In the genomic region with DNA sequence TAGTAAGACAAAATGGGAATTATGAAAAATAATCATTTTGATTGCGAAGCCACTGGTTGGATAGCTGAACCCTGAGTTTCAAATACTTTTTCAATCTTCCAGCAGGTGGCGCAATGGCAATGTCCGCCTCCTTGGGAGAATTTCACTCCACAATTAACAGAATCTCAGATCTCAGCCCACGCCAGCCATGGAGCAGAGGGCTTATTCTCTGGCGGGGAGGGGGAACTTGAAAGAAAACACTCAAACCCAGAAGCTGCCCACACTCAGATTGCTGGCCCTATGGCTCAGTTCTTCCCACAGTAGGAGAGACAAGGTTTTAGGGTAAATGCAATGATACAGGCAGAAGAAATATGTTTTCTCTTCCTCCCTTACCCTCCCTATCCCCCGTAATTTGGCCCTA, we compare ENCODE assay signal across 8 cellular contexts. TPM values are rescaled to one million over a fixed set of nuclear protein-coding genes. Genes with fewer than 3 reads are reported as not detected.
DNase-seq lines count a peak whose midpoint lies in the region; ATAC-seq and TF ChIP-seq lines count a peak whose summit lies in the region.

No MANE protein-coding gene starts in this region.

- no peaks in the 10 kb centered on the region for H3K9me1 ChIP-seq in IMR-90 (ENCODE audit: insufficient read depth, low read length)

- no peak overlapping the region for H2BK15ac ChIP-seq in IMR-90 (ENCODE audit: low read depth, low read length)

- no peak overlapping the region for H2AK5ac ChIP-seq in IMR-90 (ENCODE audit: low read depth, low read length)

- CTCF ChIA-PET in IMR-90 (lab: Yijun Ruan, JAX), result interaction anchor here (1.0 to 4.2 kb wide), 5 partner anchors 15 to 123 kb away, joined by 3 to 24 read pairs (median 6); no protein-coding TSS in a partner anchor

- no peaks in the 10 kb centered on the region for H4K20me1 ChIP-seq in IMR-90 (ENCODE audit: insufficient read depth, low read length)

- H3K27ac Mint-ChIP-seq in activated naive CD8-positive, alpha-beta T cell treated with anti-CD3 and anti-CD28 coated beads, Interleukin-2, amount 10 ng/mL, durations not matched to agents 7 days and 5 days, result no peak overlapping the region

- H2BK120ac ChIP-seq in IMR-90 (ENCODE audit: low read depth, low read length), result no peak overlapping the region

- dilution Hi-C loops in IMR-90 (cut with HindIII; ENCODE audit: low sequenced_read_pairs, unreplicated experiment), result loop anchor here (25.0 kb wide), 1 partner anchor 110 kb away; no protein-coding TSS in a partner anchor

- H3K9me3 ChIP-seq in IMR-90 (ENCODE audit: control insufficient read depth, insufficient read depth, low read length) (no peaks in the 10 kb centered on the region), SJCRH30 (replicated peaks) (no peaks in the 10 kb centered on the region), heart left ventricle (no peaks in the 10 kb centered on the region)

- DNase-seq in NCI-H345 (lab: John Stamatoyannopoulos, UW) (peak; percentile 7), NCI-H345 treated with DMSO at 0.1 percent for 48 hours (lab: John Stamatoyannopoulos, UW; ENCODE audit: unreplicated experiment) (no peak), IMR-90 (peak; percentile 58), SJCRH30 (peak; percentile 47 to 80), heart left ventricle (peak in 3 of 5 donors; percentile 39 to 42 (median 42)), renal cortical epithelial cell (ENCODE audit: low read depth) (peak; percentile 26)
- DNase-seq in activated naive CD8-positive, alpha-beta T cell treated with anti-CD3 and anti-CD28 coated beads, Interleukin-2, amount 10 ng/mL, durations not matched to agents 7 days and 5 days, result peak; percentile 41

- H3K56ac ChIP-seq in IMR-90 (ENCODE audit: extremely low read depth, insufficient read depth, low read length), result no peak overlapping the region

- POLR2A ChIA-PET in IMR-90 (lab: Charles Lee; ENCODE audit: unreplicated experiment), result interaction anchor here (0.6 kb wide), 1 partner anchor 255 kb away, joined by 7 read pairs; no protein-coding TSS in a partner anchor
- POLR2A ChIA-PET in activated naive CD8-positive, alpha-beta T cell treated with anti-CD3 and anti-CD28 coated beads, Interleukin-2, amount 10 ng/mL, durations not matched to agents 7 days and 5 days (lab: Charles Lee), result no interaction called here

- H3K4me3 ChIP-seq in IMR-90 (ENCODE audit: insufficient read depth, low read depth, low read length) (no peak overlapping the region), SJCRH30 (no peak overlapping the region), heart left ventricle (no peak overlapping the region)

- no peak overlapping the region for H3K27ac ChIP-seq in IMR-90 (ENCODE audit: insufficient read depth, low read length)
- no peak overlapping the region for H3K27ac ChIP-seq in SJCRH30
- no peak overlapping the region for H3K27ac ChIP-seq in heart left ventricle

- peak; percentile 84 for TF ChIP-seq RAD21 in IMR-90 (IDR thresholded peaks at IDR 0.05; ENCODE audit: low read length)

- no peaks in the 10 kb centered on the region for H3K4me1 Mint-ChIP-seq in activated naive CD8-positive, alpha-beta T cell treated with anti-CD3 and anti-CD28 coated beads, Interleukin-2, amount 10 ng/mL, durations not matched to agents 7 days and 5 days

- no peaks in the 10 kb centered on the region for H3K79me1 ChIP-seq in IMR-90 (ENCODE audit: low read depth in 1 of 2, low read length in 2 of 2)

- H3K27me3 Mint-ChIP-seq in activated naive CD8-positive, alpha-beta T cell treated with anti-CD3 and anti-CD28 coated beads, Interleukin-2, amount 10 ng/mL, durations not matched to agents 7 days and 5 days, result peaks cover 13% of the 10 kb centered on the region

- no peaks in the 10 kb centered on the region for H3K9me3 Mint-ChIP-seq in activated naive CD8-positive, alpha-beta T cell treated with anti-CD3 and anti-CD28 coated beads, Interleukin-2, amount 10 ng/mL, durations not matched to agents 7 days and 5 days

- H3K4me3 Mint-ChIP-seq in activated naive CD8-positive, alpha-beta T cell treated with anti-CD3 and anti-CD28 coated beads, Interleukin-2, amount 10 ng/mL, durations not matched to agents 7 days and 5 days, result no peak overlapping the region

- H4K91ac ChIP-seq in IMR-90 (ENCODE audit: insufficient read depth, low read depth, low read length), result no peak overlapping the region

- H4K5ac ChIP-seq in IMR-90 (ENCODE audit: low read depth, low read length), result no peak overlapping the region

- TF ChIP-seq CTCF in IMR-90 (conservative IDR thresholded peaks at IDR 0.05; ENCODE audit: low read depth, low read length) (peak; percentile 86), heart left ventricle (IDR thresholded peaks at IDR 0.05) (peak; percentile 74 to 88 (median 80))

- H3K36me3 Mint-ChIP-seq in activated naive CD8-positive, alpha-beta T cell treated with anti-CD3 and anti-CD28 coated beads, Interleukin-2, amount 10 ng/mL, durations not matched to agents 7 days and 5 days, result no peaks in the 10 kb centered on the region

- H3K4me2 ChIP-seq in IMR-90 (ENCODE audit: low read depth, low read length), result no peak overlapping the region

- H3K18ac ChIP-seq in IMR-90 (ENCODE audit: low read depth, low read length), result no peak overlapping the region

- no CpG with 5 or more reads among the region's 6 CpGs for WGBS in IMR-90 (ENCODE audit: extremely low coverage in 2 of 2, insufficient read length in 1 of 2), 2 experiments
- WGBS in heart left ventricle, 4 donors, result 18 to 27% (median 21%) methylated on average over 6 of the region's 6 CpGs

- peaks cover 63% of the 10 kb centered on the region for H3K27me3 ChIP-seq in IMR-90 (ENCODE audit: control insufficient read depth, insufficient read depth, low read length)
- H3K27me3 ChIP-seq in SJCRH30, result no peaks in the 10 kb centered on the region
- H3K27me3 ChIP-seq in heart left ventricle, result peaks cover 0 to 27% (median 4%) of the 10 kb centered on the region in 9 donors

- no peak overlapping the region for H2BK5ac ChIP-seq in IMR-90 (ENCODE audit: low read depth, low read length, poor library complexity, severe bottlenecking)

- TF ChIP-seq POLR2A in IMR-90 (IDR thresholded peaks at IDR 0.05; ENCODE audit: low read depth, low read length) (no peak), heart left ventricle (IDR thresholded peaks at IDR 0.05) (no peak)

- peak overlapping the region; percentile 80 for H2AK9ac ChIP-seq in IMR-90 (replicated peaks; ENCODE audit: low read depth, low read length, poor library complexity)

- in situ Hi-C loops in IMR-90 (cut with MboI; ENCODE audit: low sequenced_read_pairs), result loop anchor here (5.0 kb wide), 1 partner anchor 120 kb away; no protein-coding TSS in a partner anchor

- H3K4ac ChIP-seq in IMR-90 (ENCODE audit: low read depth, low read length), result no peak overlapping the region

- H3K36me3 ChIP-seq in IMR-90 (ENCODE audit: control insufficient read depth, insufficient read depth, low read length), result no peaks in the 10 kb centered on the region
- no peaks in the 10 kb centered on the region for H3K36me3 ChIP-seq in SJCRH30
- H3K36me3 ChIP-seq in heart left ventricle, result no peaks in the 10 kb centered on the region

- no peak overlapping the region for H4K8ac ChIP-seq in IMR-90 (ENCODE audit: low read depth in 2 of 2, low read length in 2 of 2)

- H2BK20ac ChIP-seq in IMR-90 (ENCODE audit: low read depth, low read length), result no peak overlapping the region

- intact Hi-C loops in IMR-90 (cut with micrococcal nuclease), result loop anchor here (1.0 to 5.0 kb wide), 3 partner anchors 121 to 815 kb away; no protein-coding TSS in a partner anchor
- intact Hi-C loops in heart left ventricle (cut with DNase I), result loop anchor here (1.0 to 5.0 kb wide), 5 partner anchors 121 to 245 kb away; no protein-coding TSS in a partner anchor

- H3K23ac ChIP-seq in IMR-90 (ENCODE audit: low read depth, low read length), result no peak overlapping the region

- ATAC-seq in IMR-90 (ENCODE audit: low read depth) (peak; percentile 81), heart left ventricle (peak in 1 of 4 donors; percentile 63), HG03521 (IDR thresholded peaks at IDR 0.05; ENCODE audit: unreplicated experiment) (no peak)
- no peak for ATAC-seq in activated naive CD8-positive, alpha-beta T cell treated with anti-CD3 and anti-CD28 coated beads, Interleukin-2, amount 10 ng/mL, durations not matched to agents 7 days and 5 days (ENCODE audit: low read depth)

- BruUV-seq in IMR-90 (replicated peaks; lab: Mats Ljungman, UMichigan), result no TSS peak

- H3K4me1 ChIP-seq in IMR-90 (ENCODE audit: control insufficient read depth, insufficient read depth, low read length), result no peaks in the 10 kb centered on the region
- H3K4me1 ChIP-seq in SJCRH30, result peaks cover 17% of the 10 kb centered on the region
- peaks cover 0 to 3% (median 0%) of the 10 kb centered on the region in 12 donors for H3K4me1 ChIP-seq in heart left ventricle

- no peak overlapping the region for H3K14ac ChIP-seq in IMR-90 (replicated peaks; ENCODE audit: low read depth, low read length)

- peak overlapping the region; percentile 61 for H2AFZ ChIP-seq in IMR-90 (replicated peaks; ENCODE audit: low read length, poor library complexity)

- no peak overlapping the region for H3K9ac ChIP-seq in IMR-90 (ENCODE audit: low read depth, low read length)

TF ChIP-seq in IMR-90, 13 proteins besides CTCF, POLR2A, EP300 and RAD21:
- no peak for TF ChIP-seq RFX5 (IDR thresholded peaks at IDR 0.05; ENCODE audit: low read depth, low read length)
- peak; percentile 95 for TF ChIP-seq SMC3 (IDR thresholded peaks at IDR 0.05; ENCODE audit: low read depth, low read length)
- no peak for TF ChIP-seq MXI1 (IDR thresholded peaks at IDR 0.05; ENCODE audit: borderline replicate concordance, low read depth, low read length)
- TF ChIP-seq CEBPB (IDR thresholded peaks at IDR 0.05; ENCODE audit: low read depth, low read length), result peak; percentile 49
- TF ChIP-seq, protein P1, sequence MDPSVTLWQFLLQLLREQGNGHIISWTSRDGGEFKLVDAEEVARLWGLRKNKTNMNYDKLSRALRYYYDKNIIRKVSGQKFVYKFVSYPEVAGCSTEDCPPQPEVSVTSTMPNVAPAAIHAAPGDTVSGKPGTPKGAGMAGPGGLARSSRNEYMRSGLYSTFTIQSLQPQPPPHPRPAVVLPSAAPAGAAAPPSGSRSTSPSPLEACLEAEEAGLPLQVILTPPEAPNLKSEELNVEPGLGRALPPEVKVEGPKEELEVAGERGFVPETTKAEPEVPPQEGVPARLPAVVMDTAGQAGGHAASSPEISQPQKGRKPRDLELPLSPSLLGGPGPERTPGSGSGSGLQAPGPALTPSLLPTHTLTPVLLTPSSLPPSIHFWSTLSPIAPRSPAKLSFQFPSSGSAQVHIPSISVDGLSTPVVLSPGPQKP (IDR thresholded peaks at IDR 0.05; ENCODE audit: borderline replicate concordance, low read depth, low read length), result no peak

RNA-seq across cellular contexts. Expression of a gene that starts 38.7 kb away (rescaled TPM):
- total RNA-seq in IMR-90 (2012; rRNA removed), result 129 and 231 TPM in 2 replicates
- 171 and 193 TPM in 2 replicates for polyA plus RNA-seq in IMR-90 (2012; rRNA removed)
- 78.4 and 90.6 TPM in 2 replicates for polyA plus RNA-seq in IMR-90 (2012; cell fraction: cytosol; rRNA removed)
- 40.8 and 127 TPM in 2 replicates for polyA plus RNA-seq in IMR-90 (2012; cell fraction: nucleus; rRNA removed; ENCODE audit: low replicate concordance)
- total RNA-seq in SJCRH30 (2014; rRNA removed; shearing (Covaris generic)), result 200 and 214 TPM in 2 replicates
- total RNA-seq in activated naive CD8-positive, alpha-beta T cell treated with anti-CD3 and anti-CD28 coated beads, Interleukin-2, amount 10 ng/mL, durations not matched to agents 7 days and 5 days, result 10 to 100 TPM; 10.2 to 15.5 TPM
- 10 to 100 TPM; 14.4 to 76.5 (median 25.3) TPM for total RNA-seq in heart left ventricle
- polyA plus RNA-seq in heart left ventricle, result 10 to 100 TPM; 23.1 to 31.9 TPM
- total RNA-seq in renal cortical epithelial cell, result 245 and 372 TPM in 2 replicates
